Comparison of ENCODE assay signal across 17 cellular contexts in genomic region chr4:139889901-139890300, GRCh38.
"Had no signal": no experiment of that assay in that cellular context is flagged by ENCODE, and none has a peak within 500 bp of the region (broad histone marks: within the 10 kb centered on the region; RNA-seq: fewer than 3 reads in every experiment).

No MANE protein-coding gene starts in this region.

- H3K4me3 ChIP-seq: adrenal gland, gastroesophageal sphincter, heart right ventricle, left ventricle myocardium inferior, mucosa of descending colon, tibial artery had no signal

- H3K9me3 Mint-ChIP-seq: activated naive CD4-positive, alpha-beta T cell treated with anti-CD3 and anti-CD28 coated beads, Interleukin-2, amount 50 U/mL, for 24 hours; memory B cell; naive B cell had no signal

- ATAC-seq: gastroesophageal sphincter, heart right ventricle, mucosa of descending colon had no signal

- H3K9me3 ChIP-seq: adrenal gland, gastroesophageal sphincter, heart right ventricle, left ventricle myocardium inferior, mucosa of descending colon, tibial artery had no signal

- H3K36me3 ChIP-seq: adrenal gland, left ventricle myocardium inferior had no signal

- DNase-seq: activated CD4-positive, alpha-beta T cell treated with anti-CD3 and anti-CD28 coated beads, Interleukin-2, amount 50 U/mL, for 1 hour; activated CD4-positive, CD25-positive, alpha-beta regulatory T cell treated with anti-CD3 and anti-CD28 coated beads, Interleukin-2, amount 50 U/mL, for 72 hours; activated CD8-positive, alpha-beta memory T cell treated with anti-CD3 and anti-CD28 coated beads, Interleukin-2, amount 50 U/mL, for 4 hours; activated effector memory CD4-positive, alpha-beta T cell treated with anti-CD3 and anti-CD28 coated beads, Interleukin-2, amount 50 U/mL, for 16 hours; cerebellar nuclear complex; effector CD4-positive, alpha-beta T cell; heart right ventricle; left ventricle myocardium inferior; mucosa of descending colon; naive B cell; retina; stimulated activated naive CD4-positive, alpha-beta T cell; tibial artery had no signal

- H3K4me3 Mint-ChIP-seq: activated naive CD4-positive, alpha-beta T cell treated with anti-CD3 and anti-CD28 coated beads, Interleukin-2, amount 50 U/mL, for 24 hours; memory B cell; naive B cell had no signal

- H3K36me3 Mint-ChIP-seq: memory B cell had no signal

- H3K4me1 Mint-ChIP-seq: activated naive CD4-positive, alpha-beta T cell treated with anti-CD3 and anti-CD28 coated beads, Interleukin-2, amount 50 U/mL, for 24 hours had no signal

- H3K27ac Mint-ChIP-seq: activated naive CD4-positive, alpha-beta T cell treated with anti-CD3 and anti-CD28 coated beads, Interleukin-2, amount 50 U/mL, for 24 hours; memory B cell had no signal

- H3K27me3 ChIP-seq: adrenal gland, gastroesophageal sphincter, heart right ventricle, tibial artery had no signal

- H3K27ac ChIP-seq: adrenal gland, gastroesophageal sphincter, heart right ventricle, left ventricle myocardium inferior, tibial artery had no signal

- H3K27me3 Mint-ChIP-seq: activated naive CD4-positive, alpha-beta T cell treated with anti-CD3 and anti-CD28 coated beads, Interleukin-2, amount 50 U/mL, for 24 hours; memory B cell; naive B cell had no signal
